ENCODE assay signal across 1 cellular context in the genomic region with DNA sequence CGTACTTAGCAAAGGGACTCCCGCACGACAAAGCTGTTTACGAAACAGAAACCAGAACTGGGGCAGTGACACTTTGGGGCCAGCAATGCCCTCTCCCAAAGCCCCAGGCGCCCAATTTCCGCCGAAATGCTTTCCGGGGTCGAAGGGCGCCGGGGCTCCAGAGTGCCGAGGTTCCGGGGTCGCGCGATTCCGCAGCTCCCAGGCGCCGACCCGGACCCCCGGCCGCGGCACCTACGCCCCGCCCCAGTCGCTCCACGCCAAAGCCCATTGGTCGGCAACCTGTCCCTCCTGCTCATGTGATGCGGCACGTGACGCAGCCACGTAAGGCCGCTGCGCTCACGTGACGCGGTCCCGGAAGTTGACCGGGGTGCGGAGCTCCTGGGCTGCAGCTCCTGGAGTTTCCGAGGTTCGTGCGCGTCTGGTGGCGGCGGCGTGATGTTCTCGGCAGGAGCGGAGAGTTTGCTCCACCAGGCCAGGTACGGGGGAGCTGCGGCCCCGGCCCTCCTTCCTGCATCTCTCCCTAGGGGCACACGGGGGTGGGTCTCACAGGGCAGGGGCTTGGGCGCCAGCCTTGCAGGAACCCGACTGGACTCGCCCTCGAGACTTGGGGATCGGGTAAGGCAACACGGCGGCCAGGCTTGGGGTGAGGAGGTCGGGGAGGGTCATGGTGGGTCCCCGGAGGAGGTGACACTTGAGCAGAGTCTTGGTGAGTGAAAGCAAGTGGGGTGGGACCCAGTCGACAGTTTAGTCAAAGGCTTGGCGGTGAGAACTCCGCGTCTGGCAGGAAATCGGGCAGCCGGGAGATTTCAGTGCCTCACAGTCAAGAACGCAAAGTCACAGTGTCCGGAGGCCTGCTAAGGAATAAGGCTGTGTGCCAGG.
TF ChIP-seq lines count a peak whose summit lies in the region.

A gene with protein sequence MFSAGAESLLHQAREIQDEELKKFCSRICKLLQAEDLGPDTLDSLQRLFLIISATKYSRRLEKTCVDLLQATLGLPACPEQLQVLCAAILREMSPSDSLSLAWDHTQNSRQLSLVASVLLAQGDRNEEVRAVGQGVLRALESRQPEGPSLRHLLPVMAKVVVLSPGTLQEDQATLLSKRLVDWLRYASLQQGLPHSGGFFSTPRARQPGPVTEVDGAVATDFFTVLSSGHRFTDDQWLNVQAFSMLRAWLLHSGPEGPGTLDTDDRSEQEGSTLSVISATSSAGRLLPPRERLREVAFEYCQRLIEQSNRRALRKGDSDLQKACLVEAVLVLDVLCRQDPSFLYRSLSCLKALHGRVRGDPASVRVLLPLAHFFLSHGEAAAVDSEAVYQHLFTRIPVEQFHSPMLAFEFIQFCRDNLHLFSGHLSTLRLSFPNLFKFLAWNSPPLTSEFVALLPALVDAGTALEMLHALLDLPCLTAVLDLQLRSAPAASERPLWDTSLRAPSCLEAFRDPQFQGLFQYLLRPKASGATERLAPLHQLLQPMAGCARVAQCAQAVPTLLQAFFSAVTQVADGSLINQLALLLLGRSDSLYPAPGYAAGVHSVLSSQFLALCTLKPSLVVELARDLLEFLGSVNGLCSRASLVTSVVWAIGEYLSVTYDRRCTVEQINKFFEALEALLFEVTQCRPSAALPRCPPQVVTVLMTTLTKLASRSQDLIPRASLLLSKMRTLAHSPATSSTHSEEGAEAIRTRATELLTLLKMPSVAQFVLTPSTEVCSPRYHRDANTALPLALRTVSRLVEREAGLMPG (plus strand): TSS at position 343 of the 879 bp plus-strand sequence. CDS start 93 bp downstream, at position 436.

TF ChIP-seq in GM12878, 131 proteins besides CTCF, POLR2A, EP300 and RAD21 (continued from another document):
- TF ChIP-seq, protein P1, sequence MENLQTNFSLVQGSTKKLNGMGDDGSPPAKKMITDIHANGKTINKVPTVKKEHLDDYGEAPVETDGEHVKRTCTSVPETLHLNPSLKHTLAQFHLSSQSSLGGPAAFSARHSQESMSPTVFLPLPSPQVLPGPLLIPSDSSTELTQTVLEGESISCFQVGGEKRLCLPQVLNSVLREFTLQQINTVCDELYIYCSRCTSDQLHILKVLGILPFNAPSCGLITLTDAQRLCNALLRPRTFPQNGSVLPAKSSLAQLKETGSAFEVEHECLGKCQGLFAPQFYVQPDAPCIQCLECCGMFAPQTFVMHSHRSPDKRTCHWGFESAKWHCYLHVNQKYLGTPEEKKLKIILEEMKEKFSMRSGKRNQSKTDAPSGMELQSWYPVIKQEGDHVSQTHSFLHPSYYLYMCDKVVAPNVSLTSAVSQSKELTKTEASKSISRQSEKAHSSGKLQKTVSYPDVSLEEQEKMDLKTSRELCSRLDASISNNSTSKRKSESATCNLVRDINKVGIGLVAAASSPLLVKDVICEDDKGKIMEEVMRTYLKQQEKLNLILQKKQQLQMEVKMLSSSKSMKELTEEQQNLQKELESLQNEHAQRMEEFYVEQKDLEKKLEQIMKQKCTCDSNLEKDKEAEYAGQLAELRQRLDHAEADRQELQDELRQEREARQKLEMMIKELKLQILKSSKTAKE (IDR thresholded peaks at IDR 0.05; ENCODE audit: low read depth, poor library complexity, severe bottlenecking): no peak
- 0 out of 2 replicates have a peak, but pooled peaks have one; percentile 54 for TF ChIP-seq NBN (IDR thresholded peaks at IDR 0.05)
- peak; percentile 93 for TF ChIP-seq NFIC (IDR thresholded peaks at IDR 0.05; ENCODE audit: low read depth, low read length)
- TF ChIP-seq ZNF24 (IDR thresholded peaks at IDR 0.05): no peak
- no peak for TF ChIP-seq IRF4 (IDR thresholded peaks at IDR 0.05; ENCODE audit: low read depth, low read length)
- TF ChIP-seq POU2F2 (IDR thresholded peaks at IDR 0.05; ENCODE audit: borderline replicate concordance, low read depth, low read length): peak; percentile 72; the same call in 2 of the 3 replicates
- TF ChIP-seq KLF5 (IDR thresholded peaks at IDR 0.05; ENCODE audit: partially characterized antibody): peak; percentile 41
- TF ChIP-seq CBX3 (IDR thresholded peaks at IDR 0.05; ENCODE audit: borderline replicate concordance, low read depth): no peak
- peak; percentile 90 for TF ChIP-seq IKZF1 (conservative IDR thresholded peaks at IDR 0.05)
- peak; percentile 70 for TF ChIP-seq MTA2 (IDR thresholded peaks at IDR 0.05; ENCODE audit: low read depth)
- peak; percentile 82 for TF ChIP-seq MXI1 (IDR thresholded peaks at IDR 0.05; ENCODE audit: low read depth, low read length)
- TF ChIP-seq ZNF622 (IDR thresholded peaks at IDR 0.05): no peak
- TF ChIP-seq ETV6 (conservative IDR thresholded peaks at IDR 0.05 in 1 of 2, IDR thresholded peaks at IDR 0.05 in 1 of 2; ENCODE audit: borderline replicate concordance in 1 of 2, low read depth in 1 of 2): peak in 1 of 2 experiments; percentile 2; a peak in 1 of 4 replicates
- peak; percentile 15; the same call in 1 of the 2 replicates for TF ChIP-seq JUNB (IDR thresholded peaks at IDR 0.05)
- no peak for TF ChIP-seq NRF1 (conservative IDR thresholded peaks at IDR 0.05; ENCODE audit: low read depth, low read length)
- no peak; the same call in 1 of the 2 replicates for TF ChIP-seq PAX8 (IDR thresholded peaks at IDR 0.05)
- no peak for TF ChIP-seq JUND (IDR thresholded peaks at IDR 0.05; ENCODE audit: low read depth, low read length)
- TF ChIP-seq, protein P2, sequence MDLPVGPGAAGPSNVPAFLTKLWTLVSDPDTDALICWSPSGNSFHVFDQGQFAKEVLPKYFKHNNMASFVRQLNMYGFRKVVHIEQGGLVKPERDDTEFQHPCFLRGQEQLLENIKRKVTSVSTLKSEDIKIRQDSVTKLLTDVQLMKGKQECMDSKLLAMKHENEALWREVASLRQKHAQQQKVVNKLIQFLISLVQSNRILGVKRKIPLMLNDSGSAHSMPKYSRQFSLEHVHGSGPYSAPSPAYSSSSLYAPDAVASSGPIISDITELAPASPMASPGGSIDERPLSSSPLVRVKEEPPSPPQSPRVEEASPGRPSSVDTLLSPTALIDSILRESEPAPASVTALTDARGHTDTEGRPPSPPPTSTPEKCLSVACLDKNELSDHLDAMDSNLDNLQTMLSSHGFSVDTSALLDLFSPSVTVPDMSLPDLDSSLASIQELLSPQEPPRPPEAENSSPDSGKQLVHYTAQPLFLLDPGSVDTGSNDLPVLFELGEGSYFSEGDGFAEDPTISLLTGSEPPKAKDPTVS (IDR thresholded peaks at IDR 0.05; ENCODE audit: low read depth, low read length): no peak
- peak; percentile 80 for TF ChIP-seq FOXK2 (IDR thresholded peaks at IDR 0.05)
- TF ChIP-seq NR2F1 (conservative IDR thresholded peaks at IDR 0.05): peak; percentile 93
- TF ChIP-seq NFYA (IDR thresholded peaks at IDR 0.05; ENCODE audit: borderline replicate concordance, low read depth, low read length): no peak
- TF ChIP-seq, protein P3, sequence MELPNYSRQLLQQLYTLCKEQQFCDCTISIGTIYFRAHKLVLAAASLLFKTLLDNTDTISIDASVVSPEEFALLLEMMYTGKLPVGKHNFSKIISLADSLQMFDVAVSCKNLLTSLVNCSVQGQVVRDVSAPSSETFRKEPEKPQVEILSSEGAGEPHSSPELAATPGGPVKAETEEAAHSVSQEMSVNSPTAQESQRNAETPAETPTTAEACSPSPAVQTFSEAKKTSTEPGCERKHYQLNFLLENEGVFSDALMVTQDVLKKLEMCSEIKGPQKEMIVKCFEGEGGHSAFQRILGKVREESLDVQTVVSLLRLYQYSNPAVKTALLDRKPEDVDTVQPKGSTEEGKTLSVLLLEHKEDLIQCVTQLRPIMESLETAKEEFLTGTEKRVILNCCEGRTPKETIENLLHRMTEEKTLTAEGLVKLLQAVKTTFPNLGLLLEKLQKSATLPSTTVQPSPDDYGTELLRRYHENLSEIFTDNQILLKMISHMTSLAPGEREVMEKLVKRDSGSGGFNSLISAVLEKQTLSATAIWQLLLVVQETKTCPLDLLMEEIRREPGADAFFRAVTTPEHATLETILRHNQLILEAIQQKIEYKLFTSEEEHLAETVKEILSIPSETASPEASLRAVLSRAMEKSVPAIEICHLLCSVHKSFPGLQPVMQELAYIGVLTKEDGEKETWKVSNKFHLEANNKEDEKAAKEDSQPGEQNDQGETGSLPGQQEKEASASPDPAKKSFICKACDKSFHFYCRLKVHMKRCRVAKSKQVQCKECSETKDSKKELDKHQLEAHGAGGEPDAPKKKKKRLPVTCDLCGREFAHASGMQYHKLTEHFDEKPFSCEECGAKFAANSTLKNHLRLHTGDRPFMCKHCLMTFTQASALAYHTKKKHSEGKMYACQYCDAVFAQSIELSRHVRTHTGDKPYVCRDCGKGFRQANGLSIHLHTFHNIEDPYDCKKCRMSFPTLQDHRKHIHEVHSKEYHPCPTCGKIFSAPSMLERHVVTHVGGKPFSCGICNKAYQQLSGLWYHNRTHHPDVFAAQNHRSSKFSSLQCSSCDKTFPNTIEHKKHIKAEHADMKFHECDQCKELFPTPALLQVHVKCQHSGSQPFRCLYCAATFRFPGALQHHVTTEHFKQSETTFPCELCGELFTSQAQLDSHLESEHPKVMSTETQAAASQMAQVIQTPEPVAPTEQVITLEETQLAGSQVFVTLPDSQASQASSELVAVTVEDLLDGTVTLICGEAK (IDR thresholded peaks at IDR 0.05; ENCODE audit: borderline replicate concordance): peak; percentile 86
- no peak for TF ChIP-seq HDGF (IDR thresholded peaks at IDR 0.05)
- no peak for TF ChIP-seq CHD4 (IDR thresholded peaks at IDR 0.05)
- TF ChIP-seq, protein P4, sequence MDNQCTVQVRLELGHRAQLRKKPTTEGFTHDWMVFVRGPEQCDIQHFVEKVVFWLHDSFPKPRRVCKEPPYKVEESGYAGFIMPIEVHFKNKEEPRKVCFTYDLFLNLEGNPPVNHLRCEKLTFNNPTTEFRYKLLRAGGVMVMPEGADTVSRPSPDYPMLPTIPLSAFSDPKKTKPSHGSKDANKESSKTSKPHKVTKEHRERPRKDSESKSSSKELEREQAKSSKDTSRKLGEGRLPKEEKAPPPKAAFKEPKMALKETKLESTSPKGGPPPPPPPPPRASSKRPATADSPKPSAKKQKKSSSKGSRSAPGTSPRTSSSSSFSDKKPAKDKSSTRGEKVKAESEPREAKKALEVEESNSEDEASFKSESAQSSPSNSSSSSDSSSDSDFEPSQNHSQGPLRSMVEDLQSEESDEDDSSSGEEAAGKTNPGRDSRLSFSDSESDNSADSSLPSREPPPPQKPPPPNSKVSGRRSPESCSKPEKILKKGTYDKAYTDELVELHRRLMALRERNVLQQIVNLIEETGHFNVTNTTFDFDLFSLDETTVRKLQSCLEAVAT (IDR thresholded peaks at IDR 0.05): no peak
- TF ChIP-seq MTA3 (IDR thresholded peaks at IDR 0.05; ENCODE audit: borderline replicate concordance, low read length): no peak
TF ChIP-seq in GM12878: peak in this region for 71.
